In the genomic region with DNA sequence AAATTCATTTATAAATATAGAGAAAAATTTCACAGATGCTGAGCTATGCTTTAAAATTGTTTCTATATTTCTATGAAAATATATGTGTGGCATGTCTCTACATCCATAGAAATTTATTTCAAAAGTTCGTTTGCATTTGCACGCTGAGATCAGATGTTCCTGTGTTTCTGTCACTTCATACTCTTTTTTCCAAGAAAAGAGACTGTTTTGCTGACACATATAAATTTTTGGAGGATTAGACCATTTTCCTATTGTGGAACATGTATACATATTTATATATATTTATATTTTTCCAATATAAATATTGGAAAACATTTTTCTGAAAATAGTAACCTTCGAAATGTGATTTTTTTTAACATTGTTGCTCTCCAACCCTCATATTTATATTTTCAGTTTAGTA, we compare ENCODE assay signal across 8 cellular contexts.
"Had no signal": no experiment of that assay in that cellular context is flagged by ENCODE, and none has a peak within 500 bp of the region (broad histone marks: within the 10 kb centered on the region; RNA-seq: fewer than 3 reads in every experiment).

No MANE protein-coding gene starts in this region.

- H2AFZ ChIP-seq: GM23248 had no signal

- H3K4me3 ChIP-seq: GM23248, HAP-1 had no signal

- H3K4me1 ChIP-seq: HAP-1 had no signal

- H3K9ac ChIP-seq: GM23248 had no signal

- H3K27me3 Mint-ChIP-seq: IgD-negative memory B cell had no signal

- ATAC-seq: HCT116 had no signal

- H3K36me3 ChIP-seq: HAP-1 had no signal

- H3K36me3 Mint-ChIP-seq: IgD-negative memory B cell had no signal

- H3K4me3 Mint-ChIP-seq: IgD-negative memory B cell had no signal

- H3K9me3 Mint-ChIP-seq: IgD-negative memory B cell had no signal

- H3K27ac Mint-ChIP-seq: IgD-negative memory B cell had no signal

- H3K27ac ChIP-seq: GM23248, HL-60 had no signal

- H3K9me3 ChIP-seq: HAP-1 had no signal

- DNase-seq: GOT3, H7, KG1 had no signal
